ENCODE assay signal across 8 cellular contexts in genomic region chr20:25296094-25297093, GRCh38. TPM values are rescaled to one million over a fixed set of nuclear protein-coding genes. Genes with fewer than 3 reads are reported as not detected.
DNase-seq lines count a peak whose midpoint lies in the region; ATAC-seq and TF ChIP-seq lines count a peak whose summit lies in the region.

No MANE protein-coding gene starts in this region.

- DNase-seq in CD8-positive, alpha-beta T cell: peak in 3 of 7 experiments; percentile 11 to 49 (median 25)
- peak; percentile 55 for DNase-seq in GM19238 (ENCODE audit: insufficient read length, low spot score)
- DNase-seq in HuH-7 (ENCODE audit: low spot score): peak; percentile 90
- DNase-seq in activated naive CD8-positive, alpha-beta T cell treated with anti-CD3 and anti-CD28 coated beads, Interleukin-2, amount 50 U/mL, for 24 hours: peak; percentile 32
- DNase-seq in iPS-NIHi11 (ENCODE audit: low spot score): peak; percentile 57
- peak; percentile 37 for DNase-seq in stimulated activated naive CD8-positive, alpha-beta T cell treated with anti-CD3 and anti-CD28 coated beads, Interleukin-15, Interleukin-2, amounts not matched to agents 100 U/mL and 50 U/mL, for 24 hours
- no peak for DNase-seq in mucosa of gallbladder (ENCODE audit: low spot score)
- DNase-seq in NOMO-1 treated with dmso at 0.1 percent for 144 hours (lab: John Stamatoyannopoulos, UW; ENCODE audit: unreplicated experiment): no peak

- POLR2A ChIA-PET in CD8-positive, alpha-beta T cell (lab: Charles Lee): interaction anchor here (0.8 kb wide), 1 partner anchor 101 kb away, joined by 3 read pairs; the partner anchor contains the start of gene ENTPD6

- no peak overlapping the region for H3K4me3 ChIP-seq in CD8-positive, alpha-beta T cell (ENCODE audit: low read depth, low read length)

- peaks cover 4% of the 10 kb centered on the region for H3K4me1 Mint-ChIP-seq in CD8-positive, alpha-beta T cell (ENCODE audit: low read depth)
- H3K4me1 Mint-ChIP-seq in activated naive CD8-positive, alpha-beta T cell treated with anti-CD3 and anti-CD28 coated beads, Interleukin-2, amount 50 U/mL, for 24 hours: no peaks in the 10 kb centered on the region

- peak; percentile 39 for TF ChIP-seq CTCF in CD8-positive, alpha-beta T cell (IDR thresholded peaks at IDR 0.05)

- peaks cover 5% of the 10 kb centered on the region for H3K4me1 ChIP-seq in CD8-positive, alpha-beta T cell (ENCODE audit: insufficient read depth, low read length)

- peaks cover 37% of the 10 kb centered on the region for H3K36me3 Mint-ChIP-seq in CD8-positive, alpha-beta T cell
- peaks cover 2% of the 10 kb centered on the region for H3K36me3 Mint-ChIP-seq in activated naive CD8-positive, alpha-beta T cell treated with anti-CD3 and anti-CD28 coated beads, Interleukin-2, amount 50 U/mL, for 24 hours (ENCODE audit: low read depth)

- intact Hi-C loops in CD8-positive, alpha-beta T cell (cut with DNase I, micrococcal nuclease): loop anchor here (1.0 to 2.0 kb wide), 2 partner anchors 301 to 302 kb away; no protein-coding TSS in a partner anchor

- H3K27ac Mint-ChIP-seq in CD8-positive, alpha-beta T cell: no peak overlapping the region
- H3K27ac Mint-ChIP-seq in activated naive CD8-positive, alpha-beta T cell treated with anti-CD3 and anti-CD28 coated beads, Interleukin-2, amount 50 U/mL, for 24 hours: no peak overlapping the region

- no peaks in the 10 kb centered on the region for H3K9me3 Mint-ChIP-seq in CD8-positive, alpha-beta T cell
- H3K9me3 Mint-ChIP-seq in activated naive CD8-positive, alpha-beta T cell treated with anti-CD3 and anti-CD28 coated beads, Interleukin-2, amount 50 U/mL, for 24 hours: no peaks in the 10 kb centered on the region

- H3K27me3 Mint-ChIP-seq in CD8-positive, alpha-beta T cell (ENCODE audit: low read depth): no peaks in the 10 kb centered on the region
- H3K27me3 Mint-ChIP-seq in activated naive CD8-positive, alpha-beta T cell treated with anti-CD3 and anti-CD28 coated beads, Interleukin-2, amount 50 U/mL, for 24 hours: no peaks in the 10 kb centered on the region

- H3K4me3 Mint-ChIP-seq in CD8-positive, alpha-beta T cell: no peak overlapping the region
- no peak overlapping the region for H3K4me3 Mint-ChIP-seq in activated naive CD8-positive, alpha-beta T cell treated with anti-CD3 and anti-CD28 coated beads, Interleukin-2, amount 50 U/mL, for 24 hours

- peak; percentile 61 for ATAC-seq in CD8-positive, alpha-beta T cell
- peak; percentile 40 for ATAC-seq in activated naive CD8-positive, alpha-beta T cell treated with anti-CD3 and anti-CD28 coated beads, Interleukin-2, amount 50 U/mL, for 24 hours
- no peak for ATAC-seq in stimulated activated naive CD8-positive, alpha-beta T cell treated with anti-CD3 and anti-CD28 coated beads, Interleukin-15, Interleukin-2, amounts not matched to agents 100 U/mL and 50 U/mL, for 24 hours

- H3K27me3 ChIP-seq in CD8-positive, alpha-beta T cell (ENCODE audit: insufficient read depth, low read length): no peaks in the 10 kb centered on the region

- no peak overlapping the region for H3K27ac ChIP-seq in CD8-positive, alpha-beta T cell (ENCODE audit: low read depth, low read length)

- no peaks in the 10 kb centered on the region for H3K9me3 ChIP-seq in CD8-positive, alpha-beta T cell (ENCODE audit: low read length)

- CTCF ChIA-PET in CD8-positive, alpha-beta T cell (lab: Charles Lee): interaction anchor here (0.7 to 4.6 kb wide), 9 partner anchors 12 to 301 kb away, joined by 3 to 75 read pairs (median 7); partner anchors contain the start of gene GINS1

- H3K36me3 ChIP-seq in CD8-positive, alpha-beta T cell (ENCODE audit: insufficient read depth, low read length): peaks cover 7% of the 10 kb centered on the region

RNA-seq across cellular contexts. Expression of gene PYGB, which starts 48.5 kb away (rescaled TPM):
- total RNA-seq in CD8-positive, alpha-beta T cell: 10 to 100 TPM; 35.2 to 39.2 TPM
- total RNA-seq in mucosa of gallbladder: 99.5 TPM

Comparison
In these comparisons a context has a peak if more than half of its experiments do, and no peak if none do; other contexts are left out.
1. DNase-seq: peak in GM19238 (single experiment), HuH-7 (single experiment), activated naive CD8-positive, alpha-beta T cell treated with anti-CD3 and anti-CD28 coated beads, Interleukin-2, amount 50 U/mL, for 24 hours (single experiment), iPS-NIHi11 (single experiment) and stimulated activated naive CD8-positive, alpha-beta T cell treated with anti-CD3 and anti-CD28 coated beads, Interleukin-15, Interleukin-2, amounts not matched to agents 100 U/mL and 50 U/mL, for 24 hours (single experiment); none in mucosa of gallbladder (single experiment) and NOMO-1 treated with dmso at 0.1 percent for 144 hours (single experiment).